17 cellular contexts compared by ENCODE assay signal in the genomic region with DNA sequence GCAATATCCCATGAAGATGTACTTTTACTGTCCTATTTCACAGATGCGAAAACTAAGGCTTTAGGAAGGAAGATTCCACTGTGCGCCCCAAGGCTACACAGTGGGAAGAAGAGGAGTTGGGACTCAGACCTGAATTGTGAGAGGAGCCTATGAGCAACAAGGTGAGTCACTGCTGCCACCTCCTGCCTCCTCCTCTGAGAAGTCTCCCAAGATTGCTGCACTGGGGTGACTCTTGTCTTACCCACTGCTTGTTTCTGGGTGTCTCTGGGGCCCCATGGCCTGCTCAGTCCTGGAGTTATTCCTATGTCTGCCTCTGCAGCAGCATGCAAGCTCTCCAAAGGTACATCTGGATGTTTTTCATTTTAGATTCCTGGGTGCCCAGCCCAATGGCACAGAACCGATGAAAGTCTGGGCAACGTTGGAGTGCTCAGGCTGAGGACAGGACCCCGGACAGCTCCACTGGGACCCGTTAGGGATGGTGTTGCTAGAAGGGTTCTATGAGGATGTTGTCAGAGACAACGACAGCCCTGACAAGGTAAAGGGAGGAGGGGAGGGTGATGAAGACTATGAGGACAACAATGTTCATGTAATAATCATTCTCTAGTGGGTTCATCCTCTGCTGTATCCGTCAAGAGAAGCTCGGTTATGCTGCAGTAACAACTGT. TPM values are rescaled to one million over a fixed set of nuclear protein-coding genes. Genes with fewer than 3 reads are reported as not detected.
DNase-seq lines count a peak whose midpoint lies in the region; TF ChIP-seq lines count a peak whose summit lies in the region.
"Had no signal": no experiment of that assay in that cellular context is flagged by ENCODE, and none has a peak within 500 bp of the region (broad histone marks: within the 10 kb centered on the region; RNA-seq: fewer than 3 reads in every experiment).

No MANE protein-coding gene starts in this region.

- H3K36me3 Mint-ChIP-seq in activated T-helper 1 cell treated with anti-CD3 and anti-CD28 coated beads, Interleukin-12 subunit alpha, Interleukin-12 subunit beta, Interleukin-2, Interleukin-4 antibody, amounts not matched to agents 30 ng/mL and 10 ng/mL and 1 ng/mL, durations not matched to agents 14 hours and 24 hours and 36 hours (ENCODE audit: low read depth) = no peaks in the 10 kb centered on the region
- H3K36me3 Mint-ChIP-seq: activated CD8-positive, alpha-beta memory T cell treated with anti-CD3 and anti-CD28 coated beads, Interleukin-2, amount 10 ng/mL, durations not matched to agents 7 days and 5 days; activated naive CD4-positive, alpha-beta T cell treated with anti-CD3 and anti-CD28 coated beads, Interleukin-2, amount 50 U/mL, for 24 hours had no signal

- H3K27me3 ChIP-seq in GM23248 (replicated peaks; ENCODE audit: insufficient read depth) = peaks cover 66% of the 10 kb centered on the region
- H3K27me3 ChIP-seq: BLaER1 had no signal

- no peaks in the 10 kb centered on the region for H3K4me1 ChIP-seq in GM23248 (ENCODE audit: insufficient read depth)

- no peaks in the 10 kb centered on the region for H3K9me3 Mint-ChIP-seq in activated T-helper 1 cell treated with anti-CD3 and anti-CD28 coated beads, Interleukin-12 subunit alpha, Interleukin-12 subunit beta, Interleukin-2, Interleukin-4 antibody, amounts not matched to agents 30 ng/mL and 10 ng/mL and 1 ng/mL, durations not matched to agents 14 hours and 24 hours and 36 hours
- H3K9me3 Mint-ChIP-seq: activated naive CD4-positive, alpha-beta T cell treated with anti-CD3 and anti-CD28 coated beads, Interleukin-2, amount 50 U/mL, for 24 hours had no signal

- H3K27ac Mint-ChIP-seq in activated T-helper 1 cell treated with anti-CD3 and anti-CD28 coated beads, Interleukin-12 subunit alpha, Interleukin-12 subunit beta, Interleukin-2, Interleukin-4 antibody, amounts not matched to agents 30 ng/mL and 10 ng/mL and 1 ng/mL, durations not matched to agents 14 hours and 24 hours and 36 hours = no peak overlapping the region
- H3K27ac Mint-ChIP-seq: activated CD8-positive, alpha-beta memory T cell treated with anti-CD3 and anti-CD28 coated beads, Interleukin-2, amount 10 ng/mL, durations not matched to agents 7 days and 5 days; activated naive CD4-positive, alpha-beta T cell treated with anti-CD3 and anti-CD28 coated beads, Interleukin-2, amount 50 U/mL, for 24 hours had no signal

- no peaks in the 10 kb centered on the region for H3K4me1 Mint-ChIP-seq in activated T-helper 1 cell treated with anti-CD3 and anti-CD28 coated beads, Interleukin-12 subunit alpha, Interleukin-12 subunit beta, Interleukin-2, Interleukin-4 antibody, amounts not matched to agents 30 ng/mL and 10 ng/mL and 1 ng/mL, durations not matched to agents 14 hours and 24 hours and 36 hours (ENCODE audit: low read depth)
- H3K4me1 Mint-ChIP-seq: activated CD8-positive, alpha-beta memory T cell treated with anti-CD3 and anti-CD28 coated beads, Interleukin-2, amount 10 ng/mL, durations not matched to agents 7 days and 5 days; activated naive CD4-positive, alpha-beta T cell treated with anti-CD3 and anti-CD28 coated beads, Interleukin-2, amount 50 U/mL, for 24 hours had no signal

- intact Hi-C loops in activated T-helper 1 cell treated with anti-CD3 and anti-CD28 coated beads, Interleukin-12 subunit alpha, Interleukin-12 subunit beta, Interleukin-2, Interleukin-4 antibody, amounts not matched to agents 30 ng/mL and 10 ng/mL and 1 ng/mL, durations not matched to agents 14 hours and 24 hours and 36 hours (cut with micrococcal nuclease) = no loop called here

- peaks cover 20% of the 10 kb centered on the region for H3K27me3 Mint-ChIP-seq in activated T-helper 1 cell treated with anti-CD3 and anti-CD28 coated beads, Interleukin-12 subunit alpha, Interleukin-12 subunit beta, Interleukin-2, Interleukin-4 antibody, amounts not matched to agents 30 ng/mL and 10 ng/mL and 1 ng/mL, durations not matched to agents 14 hours and 24 hours and 36 hours (ENCODE audit: insufficient read depth)

- no peaks in the 10 kb centered on the region for H3K9me3 ChIP-seq in GM23248 (ENCODE audit: low read depth)
- H3K9me3 ChIP-seq: BLaER1 had no signal

- no peaks in the 10 kb centered on the region for H3F3A ChIP-seq in GM23248 (ENCODE audit: insufficient read depth)

- no peak overlapping the region for H3K4me2 ChIP-seq in GM23248 (ENCODE audit: unreplicated experiment)
- H3K4me2 ChIP-seq: BLaER1 had no signal

- no peaks in the 10 kb centered on the region for H3K79me2 ChIP-seq in GM23248 (ENCODE audit: insufficient read depth)

- H3K36me3 ChIP-seq in GM23248 (ENCODE audit: low read depth) = no peaks in the 10 kb centered on the region
- H3K36me3 ChIP-seq: BLaER1 had no signal

- no peaks in the 10 kb centered on the region for H4K20me1 ChIP-seq in GM23248 (ENCODE audit: insufficient read depth)
- H4K20me1 ChIP-seq: BLaER1 had no signal

- no peak overlapping the region for H3K27ac ChIP-seq in GM23248
- H3K27ac ChIP-seq: BLaER1 had no signal

- no peak overlapping the region for H2AFZ ChIP-seq in GM23248

- no peak overlapping the region for H3K4me3 Mint-ChIP-seq in activated T-helper 1 cell treated with anti-CD3 and anti-CD28 coated beads, Interleukin-12 subunit alpha, Interleukin-12 subunit beta, Interleukin-2, Interleukin-4 antibody, amounts not matched to agents 30 ng/mL and 10 ng/mL and 1 ng/mL, durations not matched to agents 14 hours and 24 hours and 36 hours
- H3K4me3 Mint-ChIP-seq: activated CD8-positive, alpha-beta memory T cell treated with anti-CD3 and anti-CD28 coated beads, Interleukin-2, amount 10 ng/mL, durations not matched to agents 7 days and 5 days; activated naive CD4-positive, alpha-beta T cell treated with anti-CD3 and anti-CD28 coated beads, Interleukin-2, amount 50 U/mL, for 24 hours had no signal

- in situ Hi-C loops in GM23248 (cut with MboI) = no loop called here

- WGBS in GM23248 (ENCODE audit: low coverage in 1 of 2, low lambda C conversion rate in 2 of 2, missing lambda C conversion rate in 2 of 2), 2 experiments = 35 to 36% methylated on average over 9 of the region's 9 CpGs

- no peak overlapping the region for H3K4me3 ChIP-seq in GM23248
- H3K4me3 ChIP-seq: BLaER1 had no signal

- no peaks in the 10 kb centered on the region for H3K9me2 ChIP-seq in GM23248 (ENCODE audit: insufficient read depth)

- DNase-seq in GM23248 = peak; percentile 35
- DNase-seq in dermis blood vessel endothelial cell = peak; percentile 16
- peak; percentile 15 for DNase-seq in myocyte (ENCODE audit: low read depth)
- DNase-seq in DMS153 treated with DMSO at 0.1 percent for 48 hours (lab: John Stamatoyannopoulos, UW; ENCODE audit: unreplicated experiment) = no peak
- DNase-seq in NCI-H524 (lab: John Stamatoyannopoulos, UW) = no peak
- no peak for DNase-seq in activated T-helper 1 cell treated with anti-CD3 and anti-CD28 coated beads, Interleukin-12 subunit alpha, Interleukin-12 subunit beta, Interleukin-2, Interleukin-4 antibody, amounts not matched to agents 30 ng/mL and 10 ng/mL and 1 ng/mL, durations not matched to agents 14 hours and 24 hours and 36 hours (ENCODE audit: low spot score)
- DNase-seq in NCI-H1417 (lab: John Stamatoyannopoulos, UW) = no peak
- DNase-seq: activated CD8-positive, alpha-beta memory T cell treated with anti-CD3 and anti-CD28 coated beads, Interleukin-2, amount 10 ng/mL, durations not matched to agents 7 days and 5 days; HCEC 1CT; NCI-H1436 treated with DMSO at 0.1 percent for 48 hours; NCI-H345; SW 1271 had no signal

- no peak overlapping the region for H3K9ac ChIP-seq in GM23248
- H3K9ac ChIP-seq: BLaER1 had no signal

TF ChIP-seq in PFSK-1, 5 proteins besides CTCF, POLR2A, EP300 and RAD21 (continues in another document):
- TF ChIP-seq TAF1 (IDR thresholded peaks at IDR 0.05; ENCODE audit: borderline replicate concordance, insufficient read depth, low read length) (no peak), SIN3A (IDR thresholded peaks at IDR 0.05; ENCODE audit: borderline replicate concordance, insufficient read depth, low read length) (no peak)

RNA-seq across cellular contexts. Expression of a gene that starts 11.0 kb away (rescaled TPM):
- not detected in 2 replicates for total RNA-seq in GM23248 (2014; rRNA removed; shearing (Covaris generic))
- not detected in 2 replicates for polyA plus RNA-seq in GM23248 (2016; fragmentation: Nextera tagmentation; extraction: Ambion mirVana)
- polyA plus RNA-seq in PFSK-1 (2012; ENCODE audit: insufficient read length, low read depth) = not detected
- not detected in 2 replicates for total RNA-seq in dermis blood vessel endothelial cell
- total RNA-seq in myocyte = not detected in 2 replicates
- not detected for polyA plus RNA-seq in myocyte (2012)
- total RNA-seq in activated T-helper 1 cell treated with anti-CD3 and anti-CD28 coated beads, Interleukin-12 subunit alpha, Interleukin-12 subunit beta, Interleukin-2, Interleukin-4 antibody, amounts not matched to agents 30 ng/mL and 10 ng/mL and 1 ng/mL, durations not matched to agents 14 hours and 24 hours and 36 hours = not detected in 2 replicates
- total RNA-seq: activated CD8-positive, alpha-beta memory T cell treated with anti-CD3 and anti-CD28 coated beads, Interleukin-2, amount 10 ng/mL, durations not matched to agents 7 days and 5 days; glomerular endothelial cell had no signal
- polyA plus RNA-seq: keratinocyte had no signal

RNA-seq across cellular contexts. Expression of a gene that starts 18.0 kb away (rescaled TPM):
- total RNA-seq in GM23248 (2014; rRNA removed; shearing (Covaris generic)) = not detected in 2 replicates
- polyA plus RNA-seq in GM23248 (2016; fragmentation: Nextera tagmentation; extraction: Ambion mirVana) = not detected in 2 replicates
- polyA plus RNA-seq in PFSK-1 (2012; ENCODE audit: insufficient read length, low read depth) = not detected
- total RNA-seq in dermis blood vessel endothelial cell (not detected in 2 replicates), myocyte (not detected in 2 replicates)
- not detected for polyA plus RNA-seq in myocyte (2012)
- not detected in 2 replicates for total RNA-seq in activated T-helper 1 cell treated with anti-CD3 and anti-CD28 coated beads, Interleukin-12 subunit alpha, Interleukin-12 subunit beta, Interleukin-2, Interleukin-4 antibody, amounts not matched to agents 30 ng/mL and 10 ng/mL and 1 ng/mL, durations not matched to agents 14 hours and 24 hours and 36 hours
- total RNA-seq: activated CD8-positive, alpha-beta memory T cell treated with anti-CD3 and anti-CD28 coated beads, Interleukin-2, amount 10 ng/mL, durations not matched to agents 7 days and 5 days; glomerular endothelial cell had no signal
- polyA plus RNA-seq: keratinocyte had no signal

RNA-seq across cellular contexts. Expression of a gene that starts 27.6 kb away (rescaled TPM):
- not detected in 2 replicates for total RNA-seq in GM23248 (2014; rRNA removed; shearing (Covaris generic))
- polyA plus RNA-seq in GM23248 (2016; fragmentation: Nextera tagmentation; extraction: Ambion mirVana) = not detected in 2 replicates
- not detected for polyA plus RNA-seq in PFSK-1 (2012; ENCODE audit: insufficient read length, low read depth)
- total RNA-seq in dermis blood vessel endothelial cell (not detected in 2 replicates), myocyte (not detected in 2 replicates)
- polyA plus RNA-seq in myocyte (2012) = not detected
- not detected in 2 replicates for total RNA-seq in activated T-helper 1 cell treated with anti-CD3 and anti-CD28 coated beads, Interleukin-12 subunit alpha, Interleukin-12 subunit beta, Interleukin-2, Interleukin-4 antibody, amounts not matched to agents 30 ng/mL and 10 ng/mL and 1 ng/mL, durations not matched to agents 14 hours and 24 hours and 36 hours
- total RNA-seq: activated CD8-positive, alpha-beta memory T cell treated with anti-CD3 and anti-CD28 coated beads, Interleukin-2, amount 10 ng/mL, durations not matched to agents 7 days and 5 days; glomerular endothelial cell had no signal
- polyA plus RNA-seq: keratinocyte had no signal

Comparison
In these comparisons a context has a peak if more than half of its experiments do, and no peak if none do; other contexts are left out.
1. DNase-seq: peak in GM23248 (single experiment), dermis blood vessel endothelial cell (single experiment) and myocyte (single experiment); none in DMS153 treated with DMSO at 0.1 percent for 48 hours (single experiment), NCI-H524 (0 of 2), activated T-helper 1 cell treated with anti-CD3 and anti-CD28 coated beads, Interleukin-12 subunit alpha, Interleukin-12 subunit beta, Interleukin-2, Interleukin-4 antibody, amounts not matched to agents 30 ng/mL and 10 ng/mL and 1 ng/mL, durations not matched to agents 14 hours and 24 hours and 36 hours (single experiment) and NCI-H1417 (0 of 3).